In the genomic region with DNA sequence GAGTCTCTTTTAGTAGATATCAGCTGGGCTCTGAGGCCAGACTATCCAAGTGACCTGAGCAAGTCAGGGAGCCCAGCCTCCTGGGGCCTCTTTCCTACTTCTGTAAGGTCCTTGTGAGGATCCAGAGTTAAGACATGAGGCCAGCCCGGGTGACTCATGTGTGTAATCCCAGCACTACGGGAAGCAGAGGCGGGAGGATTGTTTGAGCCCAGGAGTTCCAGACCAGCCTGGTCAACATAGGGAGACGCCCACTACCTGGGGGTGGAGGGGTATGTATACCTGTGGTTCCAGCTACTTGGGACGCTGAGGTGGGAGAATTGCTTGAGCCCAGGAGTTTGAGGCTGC, we compare ENCODE assay signal across 9 cellular contexts. TPM values are rescaled to one million over a fixed set of nuclear protein-coding genes. Genes with fewer than 3 reads are reported as not detected.
A peak's percentile ranks its signal among the peaks of the same experiment; 100 is the strongest.
DNase-seq lines count a peak whose midpoint lies in the region; ATAC-seq, FAIRE-seq and TF ChIP-seq lines count a peak whose summit lies in the region.
"Had no signal": no experiment of that assay in that cellular context is flagged by ENCODE, and none has a peak within 500 bp of the region (broad histone marks: within the 10 kb centered on the region; RNA-seq: fewer than 3 reads in every experiment).

No MANE protein-coding gene starts in this region.

- CTCF ChIA-PET in H1 (lab: Charles Lee; ENCODE audit: partially characterized antibody), result interaction anchor here (0.7 to 15.4 kb wide), 16 partner anchors 7 to 105 kb away, joined by 3 to 258 read pairs (median 6); a partner anchor contains a TSS

- no peaks in the 10 kb centered on the region for H3K79me2 ChIP-seq in H1 (ENCODE audit: control insufficient read depth in 1 of 2, insufficient read depth in 2 of 2, low read length in 2 of 2)

- 0 out of 2 replicates have a peak overlapping the region, but pooled peaks have one; percentile 3 for H2AFZ ChIP-seq in H1 (ENCODE audit: low read length)

- peak overlapping the region; percentile 66 for H3K18ac ChIP-seq in H1 (ENCODE audit: extremely low read depth, low read length)

- peak overlapping the region; percentile 47 for H3K4ac ChIP-seq in H1 (replicated peaks; ENCODE audit: insufficient read length, low read depth, low read length)

- H3K4me1 Mint-ChIP-seq in naive B cell, result peaks cover 12 to 14% (median 12%) of the 10 kb centered on the region in 3 donors

- H3K4me1 ChIP-seq in H1 (replicated peaks in 1 of 4; ENCODE audit: control insufficient read depth in 3 of 4, insufficient read depth in 4 of 4, low read length in 3 of 4) (peaks cover 0 to 9% (median 7%) of the 10 kb centered on the region in 4 experiments; a peak in 6 of 7 replicates), kidney (ENCODE audit: control insufficient read depth in 1 of 2, insufficient read depth in 1 of 2, low read depth in 1 of 2, low read length in 2 of 2) (peaks cover 0 to 8% of the 10 kb centered on the region in 2 donors)

- FAIRE-seq in H1 (lab: Jason Lieb, UNC), result no peak
- no peak for FAIRE-seq in kidney (lab: Jason Lieb, UNC)

- no peaks in the 10 kb centered on the region for H3K79me1 ChIP-seq in H1 (ENCODE audit: low read depth, low read length)

- H3K27ac ChIP-seq in H1 (ENCODE audit: low read depth, low read length) (no peak overlapping the region; the same call in 1 of the 2 replicates), kidney (ENCODE audit: low read depth in 2 of 2, low read length in 2 of 2) (no peak overlapping the region)

- TF ChIP-seq CTCF in H1 (IDR thresholded peaks at IDR 0.05; ENCODE audit: control extremely low read depth in 1 of 3, insufficient read depth in 1 of 3, low read depth in 1 of 3, low read length in 3 of 3), result no peak
- TF ChIP-seq CTCF in kidney (IDR thresholded peaks at IDR 0.05; ENCODE audit: borderline replicate concordance, extremely low read depth, insufficient read depth), result no peak

- H3K27ac Mint-ChIP-seq in naive B cell, result no peak overlapping the region

- H3K4me2 ChIP-seq in H1 (ENCODE audit: insufficient read depth in 1 of 2, low read depth in 2 of 2, low read length in 2 of 2), result peak overlapping the region; percentile 49 to 67

- H3K9me3 Mint-ChIP-seq in naive B cell, result no peaks in the 10 kb centered on the region

- intact Hi-C loops in kidney (cut with DNase I), result no loop called here

- peaks cover 3 to 8% (median 4%) of the 10 kb centered on the region in 4 experiments; a peak in 4 of 8 replicates for H3K36me3 ChIP-seq in H1 (ENCODE audit: control insufficient read depth in 2 of 4, insufficient read depth in 4 of 4, low read length in 3 of 4)
- no peaks in the 10 kb centered on the region for H3K36me3 ChIP-seq in kidney (ENCODE audit: control insufficient read depth in 1 of 2, insufficient read depth in 2 of 2, low read length in 2 of 2)

- DNase-seq in AG08395 (ENCODE audit: low spot score), result peak; percentile 70
- peak; percentile 25 for DNase-seq in LoVo (ENCODE audit: low spot score)
- no peak for DNase-seq in H1 (ENCODE audit: low read depth in 1 of 2, low spot score in 2 of 2)
- DNase-seq in naive B cell, result no peak
- no peak for DNase-seq in effector CD8-positive, alpha-beta T cell (lab: John Stamatoyannopoulos, UW)
- DNase-seq in NCI-H526 treated with DMSO at 0.1 percent for 48 hours (lab: John Stamatoyannopoulos, UW), result no peak
- DNase-seq in kidney, result no peak
- DNase-seq: NCI-H524 treated with DMSO at 0.1 percent for 48 hours had no signal

- H3K9ac ChIP-seq in H1 (replicated peaks in 1 of 4; ENCODE audit: extremely low read depth in 1 of 4, low read depth in 3 of 4, low read length in 3 of 4) (no peak overlapping the region), kidney (ENCODE audit: low read length in 2 of 2) (peak overlapping the region in 1 of 2 donors; percentile 40)

- no peaks in the 10 kb centered on the region for H3K36me3 Mint-ChIP-seq in naive B cell

- peak overlapping the region; percentile 80; the same call in 1 of the 2 replicates for H2BK5ac ChIP-seq in H1 (ENCODE audit: low read depth, low read length)

- peak overlapping the region; percentile 35 to 93 (median 88) for H3K4me3 Mint-ChIP-seq in naive B cell

- peak overlapping the region; percentile 69 for H4K91ac ChIP-seq in H1 (replicated peaks; ENCODE audit: insufficient read length, low read length)

- peak overlapping the region; percentile 31 for H4K5ac ChIP-seq in H1 (ENCODE audit: insufficient read length, low read depth, low read length)

- H4K8ac ChIP-seq in H1 (ENCODE audit: extremely low read depth, insufficient read depth, low read length), result no peak overlapping the region; the same call in 1 of the 2 replicates

- POLR2A ChIA-PET in H1 (lab: Charles Lee; ENCODE audit: partially characterized antibody), result interaction anchor here (0.6 to 18.1 kb wide), 17 partner anchors 9 to 221 kb away, joined by 3 to 324 read pairs (median 4); a partner anchor contains a TSS

- ATAC-seq in naive B cell (ENCODE audit: low read depth in 2 of 2) (no peak), GM21360 (IDR thresholded peaks at IDR 0.05; ENCODE audit: unreplicated experiment) (no peak)

- TF ChIP-seq RAD21 in H1 (IDR thresholded peaks at IDR 0.05 in 1 of 2, conservative IDR thresholded peaks at IDR 0.05 in 1 of 2; ENCODE audit: low read depth in 2 of 2, low read length in 2 of 2), result no peak

- no peak overlapping the region for H2BK12ac ChIP-seq in H1 (ENCODE audit: low read depth, low read length)

- H3K14ac ChIP-seq in H1 (ENCODE audit: insufficient read length), result no peak overlapping the region

- no peaks in the 10 kb centered on the region for H4K20me1 ChIP-seq in H1 (replicated peaks in 1 of 2; ENCODE audit: control insufficient read depth in 1 of 2, insufficient read depth in 2 of 2, low read length in 2 of 2)

- no peak for TF ChIP-seq EP300 in H1 (IDR thresholded peaks at IDR 0.05; ENCODE audit: borderline replicate concordance in 1 of 2, low read depth in 2 of 2, low read length in 2 of 2)

- H3K4me3 ChIP-seq in H1 (ENCODE audit: extremely low read depth in 1 of 4, insufficient read depth in 2 of 4, low read depth in 3 of 4, low read length in 4 of 4) (peak overlapping the region in 1 of 4 experiments; percentile 60; a peak in 2 of 8 replicates), kidney (ENCODE audit: low read length in 2 of 2) (no peak overlapping the region)

- H3K27me3 Mint-ChIP-seq in naive B cell, result no peaks in the 10 kb centered on the region

- no peaks in the 10 kb centered on the region for H3K27me3 ChIP-seq in H1 (replicated peaks in 1 of 4; ENCODE audit: control insufficient read depth in 3 of 4, extremely low read depth in 1 of 4, insufficient read depth in 3 of 4, low read length in 3 of 4)

- peaks cover 3% of the 10 kb centered on the region; the same call in 1 of the 2 replicates for H3K23me2 ChIP-seq in H1 (ENCODE audit: low read depth, low read length)

- no peak overlapping the region; the same call in 1 of the 2 replicates for H2AK5ac ChIP-seq in H1 (ENCODE audit: low read depth, low read length)

- H2BK15ac ChIP-seq in H1 (ENCODE audit: low read length), result no peak overlapping the region

- no peak overlapping the region for H2BK20ac ChIP-seq in H1 (ENCODE audit: low read length)

- H2BK120ac ChIP-seq in H1 (replicated peaks; ENCODE audit: low read depth, low read length), result no peak overlapping the region

- H3K56ac ChIP-seq in H1 (replicated peaks; ENCODE audit: insufficient read length, low read depth, low read length), result no peak overlapping the region

- H3K23ac ChIP-seq in H1 (ENCODE audit: insufficient read length), result no peak overlapping the region

- no peak for TF ChIP-seq POLR2A in H1 (IDR thresholded peaks at IDR 0.05; ENCODE audit: control extremely low read depth in 1 of 2, low read depth in 2 of 2, low read length in 2 of 2)

- H3K9me3 ChIP-seq in H1 (ENCODE audit: insufficient read depth in 2 of 2, low read depth in 1 of 2, low read length in 1 of 2) (no peaks in the 10 kb centered on the region), kidney (ENCODE audit: control insufficient read depth in 1 of 2, low read length in 2 of 2) (no peaks in the 10 kb centered on the region)

- 32% methylated on average over 5 of the region's 5 CpGs; no CpG with 5 or more reads in 1 of the 2 experiments for WGBS in H1 (ENCODE audit: extremely low coverage in 1 of 2, insufficient coverage in 1 of 2, insufficient read length in 1 of 2, insufficient replicate concordance in 2 of 2, low coverage in 1 of 2, low lambda C conversion rate in 2 of 2, missing lambda C conversion rate in 1 of 2), 2 experiments

RNA-seq across cellular contexts. Expression of a gene that starts 36.9 kb away (rescaled TPM):
- 31.2 and 34.6 TPM in 2 replicates for total RNA-seq in H1 (2021; fragmentation: NEBNext Ultra II Directional; extraction: Animal tissue kit (Norgen Biotek cat#: 25700))
- polyA plus RNA-seq in H1 (2011; rRNA removed) (48.1 and 55.9 TPM in 2 replicates), naive B cell (ENCODE audit: low read depth in 6 of 6) (10 to 100 TPM; 11.9 to 20.4 (median 16.2) TPM), kidney (ENCODE audit: insufficient read depth, low read depth, low replicate concordance) (13.6 TPM)
- polyA plus RNA-seq in H1 (2011; cell fraction: cytosol; rRNA removed), result 49.0 TPM
- polyA plus RNA-seq in H1 (2011; cell fraction: nucleus; rRNA removed), result 52.8 TPM
- 28.2 to 35.6 TPM (median 32.2 TPM) in 4 replicates for polyA plus RNA-seq in H1 (2012, experiment 1 of 2)
- 17.1 TPM for polyA plus RNA-seq in H1 (2012, experiment 2 of 2)
- 13.1 TPM for polyA plus RNA-seq in H1 (2013, experiment 1 of 2)
- 10.8 TPM for polyA plus RNA-seq in H1 (2013, experiment 2 of 2)
- 95.6 and 117 TPM in 2 replicates for polyA minus RNA-seq in H1 (2011; rRNA and poly(A)+ RNA removed)
- polyA minus RNA-seq in H1 (2011; cell fraction: cytosol; rRNA and poly(A)+ RNA removed), result 36.3 TPM
- polyA minus RNA-seq in H1 (2011; cell fraction: nucleus; rRNA and poly(A)+ RNA removed), result 67.8 TPM
- 6.5 TPM for total RNA-seq in kidney

RNA-seq across cellular contexts. Expression of a gene that starts 43.2 kb away (rescaled TPM):
- 194 and 200 TPM in 2 replicates for total RNA-seq in H1 (2021; fragmentation: NEBNext Ultra II Directional; extraction: Animal tissue kit (Norgen Biotek cat#: 25700))
- 233 and 337 TPM in 2 replicates for polyA plus RNA-seq in H1 (2011; rRNA removed)
- polyA plus RNA-seq in H1 (2011; cell fraction: cytosol; rRNA removed), result 139 TPM
- polyA plus RNA-seq in H1 (2011; cell fraction: nucleus; rRNA removed), result 393 TPM
- polyA plus RNA-seq in H1 (2012, experiment 1 of 2), result 100.0 to 149 TPM (median 144 TPM) in 4 replicates
- polyA plus RNA-seq in H1 (2012, experiment 2 of 2), result 187 TPM
- polyA plus RNA-seq in H1 (2013, experiment 1 of 2), result 112 TPM
- 99.2 TPM for polyA plus RNA-seq in H1 (2013, experiment 2 of 2)
- 147 and 176 TPM in 2 replicates for polyA minus RNA-seq in H1 (2011; rRNA and poly(A)+ RNA removed)
- polyA minus RNA-seq in H1 (2011; cell fraction: cytosol; rRNA and poly(A)+ RNA removed), result 96.6 TPM
- 108 TPM for polyA minus RNA-seq in H1 (2011; cell fraction: nucleus; rRNA and poly(A)+ RNA removed)
- polyA plus RNA-seq in naive B cell (ENCODE audit: low read depth in 6 of 6), result 100 to 1,000 TPM in 5 of 6 donors, 10 to 100 TPM in 1; 93.8 to 132 (median 124) TPM
- 328 TPM for total RNA-seq in kidney
- polyA plus RNA-seq in kidney (ENCODE audit: insufficient read depth, low read depth, low replicate concordance), result 92.5 TPM

RNA-seq across cellular contexts. Expression of a gene that starts 54.9 kb away (rescaled TPM):
- not detected in 2 replicates for total RNA-seq in H1 (2021; fragmentation: NEBNext Ultra II Directional; extraction: Animal tissue kit (Norgen Biotek cat#: 25700))
- polyA plus RNA-seq in H1 (2011; rRNA removed) (0.15 and 0.31 TPM in 2 replicates), naive B cell (ENCODE audit: low read depth in 6 of 6) (under 1 TPM in 1 of 6 donors, not detected in 5; 0.48 TPM), kidney (ENCODE audit: insufficient read depth, low read depth, low replicate concordance) (0.43 TPM)
- polyA plus RNA-seq in H1 (2011; cell fraction: cytosol; rRNA removed), result 0.16 TPM
- 0.16 TPM for polyA plus RNA-seq in H1 (2011; cell fraction: nucleus; rRNA removed)
- polyA plus RNA-seq in H1 (2012, experiment 1 of 2), result 0.29 TPM in 1 of 4 replicates, not detected in the others
- polyA plus RNA-seq in H1 (2012, experiment 2 of 2), result not detected
- polyA plus RNA-seq in H1 (2013, experiment 1 of 2), result 0.10 TPM
- 0.17 TPM for polyA plus RNA-seq in H1 (2013, experiment 2 of 2)
- not detected in 2 replicates for polyA minus RNA-seq in H1 (2011; rRNA and poly(A)+ RNA removed)
- not detected for polyA minus RNA-seq in H1 (2011; cell fraction: cytosol; rRNA and poly(A)+ RNA removed)
- not detected for polyA minus RNA-seq in H1 (2011; cell fraction: nucleus; rRNA and poly(A)+ RNA removed)
- not detected for total RNA-seq in kidney

Comparison
In these comparisons a context has a peak if more than half of its experiments do, and no peak if none do; other contexts are left out.
1. DNase-seq: peak in AG08395 (single experiment) and LoVo (single experiment); none in H1 (0 of 2), naive B cell (single experiment), effector CD8-positive, alpha-beta T cell (single experiment), NCI-H526 treated with DMSO at 0.1 percent for 48 hours (single experiment) and kidney (single experiment).